2 cellular contexts compared by ENCODE assay signal in genomic region chr5:61638476-61638875, GRCh38.
TF ChIP-seq lines count a peak whose summit lies in the region.

No MANE protein-coding gene starts in this region.

TF ChIP-seq in liver, 16 proteins besides CTCF, POLR2A, EP300 and RAD21 (continued from another document):
- no peak for TF ChIP-seq REST (IDR thresholded peaks at IDR 0.05)
- TF ChIP-seq ZBTB33 (IDR thresholded peaks at IDR 0.05) = no peak
- TF ChIP-seq RXRA (IDR thresholded peaks at IDR 0.05) = peak; percentile 21 to 48
- TF ChIP-seq HNF4G (IDR thresholded peaks at IDR 0.05) = no peak
- TF ChIP-seq FOXA2 (IDR thresholded peaks at IDR 0.05) = no peak
- no peak for TF ChIP-seq NR2F2 (IDR thresholded peaks at IDR 0.05)

TF ChIP-seq in HepG2, 621 proteins besides CTCF, POLR2A, EP300 and RAD21 (continued from another document):
- TF ChIP-seq RFX5 (IDR thresholded peaks at IDR 0.05; ENCODE audit: low read depth, low read length) = no peak
- no peak for TF ChIP-seq SIX1 (CRISPR knock-in tag; IDR thresholded peaks at IDR 0.05; ENCODE audit: borderline replicate concordance)
- no peak for TF ChIP-seq ZNF768 (CRISPR knock-in tag; IDR thresholded peaks at IDR 0.05)
- TF ChIP-seq ETS1 (CRISPR knock-in tag; IDR thresholded peaks at IDR 0.05) = no peak
- TF ChIP-seq NFAT5 (CRISPR knock-in tag; IDR thresholded peaks at IDR 0.05) = no peak
- no peak for TF ChIP-seq NR1H2 (CRISPR knock-in tag; IDR thresholded peaks at IDR 0.05; ENCODE audit: borderline replicate concordance, low read depth)
- TF ChIP-seq GFI1 (CRISPR knock-in tag; IDR thresholded peaks at IDR 0.05; ENCODE audit: borderline replicate concordance) = no peak
